ENCODE assay signal across 25 cellular contexts in genomic region chr9:114429488-114429887, GRCh38. TPM values are rescaled to one million over a fixed set of nuclear protein-coding genes. Genes with fewer than 3 reads are reported as not detected.
A peak's percentile ranks its signal among the peaks of the same experiment; 100 is the strongest.
DNase-seq lines count a peak whose midpoint lies in the region; ATAC-seq and TF ChIP-seq lines count a peak whose summit lies in the region.
"Had no signal": no experiment of that assay in that cellular context is flagged by ENCODE, and none has a peak within 500 bp of the region (broad histone marks: within the 10 kb centered on the region; RNA-seq: fewer than 3 reads in every experiment).

No MANE protein-coding gene starts in this region.

- H3K4me3 ChIP-seq in left ventricle myocardium inferior = no peak overlapping the region
- H3K4me3 ChIP-seq in esophagus squamous epithelium = no peak overlapping the region
- H3K4me3 ChIP-seq: SJSA1 had no signal

- peak; percentile 39 for DNase-seq in NCI-H2029 treated with DMSO at 0.1 percent for 48 hours (lab: John Stamatoyannopoulos, UW)
- DNase-seq in NCI-H2029 (lab: John Stamatoyannopoulos, UW) = no peak
- peak; percentile 29 for DNase-seq in cardiac septum (ENCODE audit: low spot score)
- DNase-seq in left ventricle myocardium inferior = no peak
- peak; percentile 19 for DNase-seq in sciatic nerve (ENCODE audit: low spot score)
- no peak for DNase-seq in esophagus squamous epithelium (lab: John Stamatoyannopoulos, UW)
- DNase-seq: 8988T; ACHN; BE2C; CD8-positive, alpha-beta memory T cell; DMS 273 treated with DMSO at 0.1 percent for 48 hours; EL; GF-D8; KBM-7; MV-4-11; NCI-H2081 treated with DMSO at 0.1 percent for 48 hours; NCI-H2171; NCI-H226; NCI-H526; NCI-H82; Right ventricle myocardium superior; RPMI8226 had no signal

- intact Hi-C loops in cardiac septum (cut with DNase I) (no loop called here), left ventricle myocardium inferior (cut with micrococcal nuclease) (no loop called here), sciatic nerve (cut with DNase I) (no loop called here), esophagus squamous epithelium (cut with DNase I) (no loop called here)

- H3K4me1 ChIP-seq in left ventricle myocardium inferior = no peaks in the 10 kb centered on the region
- H3K4me1 ChIP-seq in esophagus squamous epithelium = no peaks in the 10 kb centered on the region
- H3K4me1 ChIP-seq: BE2C, SJSA1 had no signal

- no peak overlapping the region for H3K27ac ChIP-seq in left ventricle myocardium inferior (replicated peaks)
- no peak overlapping the region for H3K27ac ChIP-seq in esophagus squamous epithelium
- H3K27ac ChIP-seq: SJSA1 had no signal

- H3K36me3 ChIP-seq in left ventricle myocardium inferior (no peaks in the 10 kb centered on the region), esophagus squamous epithelium (no peaks in the 10 kb centered on the region)
- H3K36me3 ChIP-seq: BE2C, SJSA1 had no signal

- 86 to 89% methylated on average over 6 of the region's 6 CpGs for WGBS in esophagus squamous epithelium, 2 donors

- H3K27me3 ChIP-seq in left ventricle myocardium inferior (ENCODE audit: low read depth) (peaks cover 90% of the 10 kb centered on the region), esophagus squamous epithelium (no peaks in the 10 kb centered on the region)
- H3K27me3 ChIP-seq: SJSA1 had no signal

- no peak for TF ChIP-seq CTCF in left ventricle myocardium inferior (IDR thresholded peaks at IDR 0.05; ENCODE audit: borderline replicate concordance)
- no peak for TF ChIP-seq CTCF in esophagus squamous epithelium (IDR thresholded peaks at IDR 0.05)

- H3K9me3 ChIP-seq in left ventricle myocardium inferior (replicated peaks) (no peaks in the 10 kb centered on the region), esophagus squamous epithelium (no peaks in the 10 kb centered on the region)
- H3K9me3 ChIP-seq: BE2C, SJSA1 had no signal

- TF ChIP-seq POLR2A in esophagus squamous epithelium (IDR thresholded peaks at IDR 0.05) = no peak

- no peak for ATAC-seq in sciatic nerve
- ATAC-seq in HG03565 (IDR thresholded peaks at IDR 0.05; ENCODE audit: unreplicated experiment) = no peak
- no peak for ATAC-seq in GM19452 (IDR thresholded peaks at IDR 0.05; ENCODE audit: unreplicated experiment)

RNA-seq across cellular contexts. Expression of gene AKNA, which starts 41.7 kb away (rescaled TPM):
- total RNA-seq in cardiac septum = 4.5 TPM
- total RNA-seq in left ventricle myocardium inferior = 6.3 TPM
- 29.0 TPM for total RNA-seq in sciatic nerve
- 10 to 100 TPM in 1 of 4 donors, 1 to 10 TPM in 3; 6.1 to 25.0 (median 7.6) TPM for total RNA-seq in esophagus squamous epithelium

Comparison
In these comparisons a context has a peak if more than half of its experiments do, and no peak if none do; other contexts are left out.
1. DNase-seq: peak in NCI-H2029 treated with DMSO at 0.1 percent for 48 hours (single experiment), cardiac septum (single experiment) and sciatic nerve (single experiment); none in NCI-H2029 (single experiment), left ventricle myocardium inferior (single experiment) and esophagus squamous epithelium (single experiment).